ENCODE assay signal across 2 cellular contexts in the genomic region with DNA sequence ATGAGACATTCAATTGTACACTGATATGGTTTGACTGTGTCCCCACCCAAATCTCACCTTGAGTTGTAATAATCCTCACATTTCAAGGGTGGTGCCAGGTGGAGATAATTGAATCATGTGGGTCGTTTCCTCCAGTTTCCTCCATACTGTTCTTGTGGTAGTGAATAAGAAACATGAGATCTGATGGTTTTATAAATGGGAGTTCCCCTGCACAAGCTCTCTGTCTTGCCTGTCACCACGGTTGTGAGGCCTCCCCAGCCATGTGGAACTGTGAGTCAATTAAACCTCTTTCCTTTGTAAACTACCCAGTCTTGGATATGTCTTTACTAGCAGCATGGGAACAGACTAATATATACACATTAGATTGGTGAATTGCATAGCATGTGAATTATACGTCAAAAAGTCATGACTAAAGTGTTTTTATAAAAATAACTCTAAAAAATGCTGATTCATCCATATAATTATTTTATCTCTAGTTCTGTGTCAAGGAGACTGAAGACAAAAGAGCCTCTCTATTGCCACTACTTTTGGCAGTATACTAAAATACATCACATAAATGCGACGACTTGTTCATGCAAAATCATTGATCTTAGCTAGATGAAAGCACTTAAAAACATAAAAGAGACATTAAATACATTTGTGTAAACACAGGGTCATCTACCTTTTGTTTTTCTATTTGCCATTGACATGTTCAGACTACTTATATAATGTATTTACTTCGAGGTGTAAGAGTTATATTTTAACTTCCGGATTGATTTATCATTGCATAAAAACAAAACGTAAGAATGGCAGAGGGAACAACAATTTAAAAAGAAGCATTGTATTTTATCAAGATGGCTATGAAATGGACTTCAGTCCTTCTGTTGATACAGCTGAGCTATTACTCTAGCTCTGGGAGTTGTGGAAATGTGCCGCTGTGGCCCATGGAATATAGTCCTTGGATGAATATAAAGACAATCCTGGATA.
TF ChIP-seq lines count a peak whose summit lies in the region.

No MANE protein-coding gene starts in this region.

TF ChIP-seq in HepG2, 621 proteins besides CTCF, POLR2A, EP300 and RAD21 (continues in another document):
- TF ChIP-seq, protein P1, sequence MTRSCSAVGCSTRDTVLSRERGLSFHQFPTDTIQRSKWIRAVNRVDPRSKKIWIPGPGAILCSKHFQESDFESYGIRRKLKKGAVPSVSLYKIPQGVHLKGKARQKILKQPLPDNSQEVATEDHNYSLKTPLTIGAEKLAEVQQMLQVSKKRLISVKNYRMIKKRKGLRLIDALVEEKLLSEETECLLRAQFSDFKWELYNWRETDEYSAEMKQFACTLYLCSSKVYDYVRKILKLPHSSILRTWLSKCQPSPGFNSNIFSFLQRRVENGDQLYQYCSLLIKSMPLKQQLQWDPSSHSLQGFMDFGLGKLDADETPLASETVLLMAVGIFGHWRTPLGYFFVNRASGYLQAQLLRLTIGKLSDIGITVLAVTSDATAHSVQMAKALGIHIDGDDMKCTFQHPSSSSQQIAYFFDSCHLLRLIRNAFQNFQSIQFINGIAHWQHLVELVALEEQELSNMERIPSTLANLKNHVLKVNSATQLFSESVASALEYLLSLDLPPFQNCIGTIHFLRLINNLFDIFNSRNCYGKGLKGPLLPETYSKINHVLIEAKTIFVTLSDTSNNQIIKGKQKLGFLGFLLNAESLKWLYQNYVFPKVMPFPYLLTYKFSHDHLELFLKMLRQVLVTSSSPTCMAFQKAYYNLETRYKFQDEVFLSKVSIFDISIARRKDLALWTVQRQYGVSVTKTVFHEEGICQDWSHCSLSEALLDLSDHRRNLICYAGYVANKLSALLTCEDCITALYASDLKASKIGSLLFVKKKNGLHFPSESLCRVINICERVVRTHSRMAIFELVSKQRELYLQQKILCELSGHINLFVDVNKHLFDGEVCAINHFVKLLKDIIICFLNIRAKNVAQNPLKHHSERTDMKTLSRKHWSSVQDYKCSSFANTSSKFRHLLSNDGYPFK (CRISPR knock-in tag; IDR thresholded peaks at IDR 0.05; ENCODE audit: borderline replicate concordance), result no peak
- TF ChIP-seq ZNF350 (CRISPR knock-in tag; IDR thresholded peaks at IDR 0.05; ENCODE audit: borderline replicate concordance, low read depth) (no peak), FLYWCH1 (CRISPR knock-in tag; IDR thresholded peaks at IDR 0.05) (no peak), ZEB1 (IDR thresholded peaks at IDR 0.05; ENCODE audit: insufficient replicate concordance, low read depth) (no peak), NR2F2 (IDR thresholded peaks at IDR 0.05; ENCODE audit: borderline replicate concordance, low read depth) (peak; percentile 66), HNF4A (CRISPR knock-in tag; IDR thresholded peaks at IDR 0.05) (peak; percentile 73), HMG20A (CRISPR knock-in tag; IDR thresholded peaks at IDR 0.05; ENCODE audit: borderline replicate concordance) (peak; percentile 50; the same call in 1 of the 2 replicates), POLR2G (IDR thresholded peaks at IDR 0.05; ENCODE audit: low read depth, low read length) (no peak), ZNF644 (CRISPR knock-in tag; IDR thresholded peaks at IDR 0.05; ENCODE audit: low read depth) (peak; percentile 34; the same call in 1 of the 2 replicates), ZNF768 (CRISPR knock-in tag; IDR thresholded peaks at IDR 0.05) (no peak), REXO4 (CRISPR knock-in tag; IDR thresholded peaks at IDR 0.05; ENCODE audit: borderline replicate concordance) (no peak), RBM39 (IDR thresholded peaks at IDR 0.05; ENCODE audit: low read depth, low read length, poor library complexity, severe bottlenecking) (no peak), MAFG (CRISPR knock-in tag; IDR thresholded peaks at IDR 0.05) (no peak)
- TF ChIP-seq, protein P2, sequence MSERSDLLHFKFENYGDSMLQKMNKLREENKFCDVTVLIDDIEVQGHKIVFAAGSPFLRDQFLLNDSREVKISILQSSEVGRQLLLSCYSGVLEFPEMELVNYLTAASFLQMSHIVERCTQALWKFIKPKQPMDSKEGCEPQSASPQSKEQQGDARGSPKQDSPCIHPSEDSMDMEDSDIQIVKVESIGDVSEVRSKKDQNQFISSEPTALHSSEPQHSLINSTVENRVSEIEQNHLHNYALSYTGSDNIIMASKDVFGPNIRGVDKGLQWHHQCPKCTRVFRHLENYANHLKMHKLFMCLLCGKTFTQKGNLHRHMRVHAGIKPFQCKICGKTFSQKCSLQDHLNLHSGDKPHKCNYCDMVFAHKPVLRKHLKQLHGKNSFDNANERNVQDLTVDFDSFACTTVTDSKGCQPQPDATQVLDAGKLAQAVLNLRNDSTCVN (CRISPR knock-in tag; IDR thresholded peaks at IDR 0.05; ENCODE audit: borderline replicate concordance), result no peak
- TF ChIP-seq, protein P3, sequence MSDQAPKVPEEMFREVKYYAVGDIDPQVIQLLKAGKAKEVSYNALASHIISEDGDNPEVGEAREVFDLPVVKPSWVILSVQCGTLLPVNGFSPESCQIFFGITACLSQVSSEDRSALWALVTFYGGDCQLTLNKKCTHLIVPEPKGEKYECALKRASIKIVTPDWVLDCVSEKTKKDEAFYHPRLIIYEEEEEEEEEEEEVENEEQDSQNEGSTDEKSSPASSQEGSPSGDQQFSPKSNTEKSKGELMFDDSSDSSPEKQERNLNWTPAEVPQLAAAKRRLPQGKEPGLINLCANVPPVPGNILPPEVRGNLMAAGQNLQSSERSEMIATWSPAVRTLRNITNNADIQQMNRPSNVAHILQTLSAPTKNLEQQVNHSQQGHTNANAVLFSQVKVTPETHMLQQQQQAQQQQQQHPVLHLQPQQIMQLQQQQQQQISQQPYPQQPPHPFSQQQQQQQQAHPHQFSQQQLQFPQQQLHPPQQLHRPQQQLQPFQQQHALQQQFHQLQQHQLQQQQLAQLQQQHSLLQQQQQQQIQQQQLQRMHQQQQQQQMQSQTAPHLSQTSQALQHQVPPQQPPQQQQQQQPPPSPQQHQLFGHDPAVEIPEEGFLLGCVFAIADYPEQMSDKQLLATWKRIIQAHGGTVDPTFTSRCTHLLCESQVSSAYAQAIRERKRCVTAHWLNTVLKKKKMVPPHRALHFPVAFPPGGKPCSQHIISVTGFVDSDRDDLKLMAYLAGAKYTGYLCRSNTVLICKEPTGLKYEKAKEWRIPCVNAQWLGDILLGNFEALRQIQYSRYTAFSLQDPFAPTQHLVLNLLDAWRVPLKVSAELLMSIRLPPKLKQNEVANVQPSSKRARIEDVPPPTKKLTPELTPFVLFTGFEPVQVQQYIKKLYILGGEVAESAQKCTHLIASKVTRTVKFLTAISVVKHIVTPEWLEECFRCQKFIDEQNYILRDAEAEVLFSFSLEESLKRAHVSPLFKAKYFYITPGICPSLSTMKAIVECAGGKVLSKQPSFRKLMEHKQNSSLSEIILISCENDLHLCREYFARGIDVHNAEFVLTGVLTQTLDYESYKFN (CRISPR knock-in tag; conservative IDR thresholded peaks at IDR 0.05), result peak; percentile 72
- TF ChIP-seq, protein P4, sequence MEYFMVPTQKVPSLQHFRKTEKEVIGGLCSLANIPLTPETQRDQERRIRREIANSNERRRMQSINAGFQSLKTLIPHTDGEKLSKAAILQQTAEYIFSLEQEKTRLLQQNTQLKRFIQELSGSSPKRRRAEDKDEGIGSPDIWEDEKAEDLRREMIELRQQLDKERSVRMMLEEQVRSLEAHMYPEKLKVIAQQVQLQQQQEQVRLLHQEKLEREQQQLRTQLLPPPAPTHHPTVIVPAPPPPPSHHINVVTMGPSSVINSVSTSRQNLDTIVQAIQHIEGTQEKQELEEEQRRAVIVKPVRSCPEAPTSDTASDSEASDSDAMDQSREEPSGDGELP (IDR thresholded peaks at IDR 0.05; ENCODE audit: borderline replicate concordance, low read depth), result peak; percentile 96

TF ChIP-seq in GM12878, 131 proteins besides CTCF, POLR2A, EP300 and RAD21 (continues in another document):
- TF ChIP-seq HDAC2 (IDR thresholded peaks at IDR 0.05) (no peak), RELA (IDR thresholded peaks at IDR 0.05; ENCODE audit: borderline replicate concordance, partially characterized antibody) (no peak), PML (IDR thresholded peaks at IDR 0.05; ENCODE audit: low read length) (no peak), POLR2AphosphoS5 (IDR thresholded peaks at IDR 0.05; ENCODE audit: low read length) (no peak), YY1 (IDR thresholded peaks at IDR 0.05; ENCODE audit: low read depth, low read length) (no peak), BCL11A (IDR thresholded peaks at IDR 0.05; ENCODE audit: low read depth, low read length) (no peak), NRF1 (conservative IDR thresholded peaks at IDR 0.05; ENCODE audit: low read depth, low read length) (no peak), IRF4 (IDR thresholded peaks at IDR 0.05; ENCODE audit: low read depth, low read length) (no peak), MTA2 (IDR thresholded peaks at IDR 0.05; ENCODE audit: low read depth) (no peak)
- TF ChIP-seq, protein P5, sequence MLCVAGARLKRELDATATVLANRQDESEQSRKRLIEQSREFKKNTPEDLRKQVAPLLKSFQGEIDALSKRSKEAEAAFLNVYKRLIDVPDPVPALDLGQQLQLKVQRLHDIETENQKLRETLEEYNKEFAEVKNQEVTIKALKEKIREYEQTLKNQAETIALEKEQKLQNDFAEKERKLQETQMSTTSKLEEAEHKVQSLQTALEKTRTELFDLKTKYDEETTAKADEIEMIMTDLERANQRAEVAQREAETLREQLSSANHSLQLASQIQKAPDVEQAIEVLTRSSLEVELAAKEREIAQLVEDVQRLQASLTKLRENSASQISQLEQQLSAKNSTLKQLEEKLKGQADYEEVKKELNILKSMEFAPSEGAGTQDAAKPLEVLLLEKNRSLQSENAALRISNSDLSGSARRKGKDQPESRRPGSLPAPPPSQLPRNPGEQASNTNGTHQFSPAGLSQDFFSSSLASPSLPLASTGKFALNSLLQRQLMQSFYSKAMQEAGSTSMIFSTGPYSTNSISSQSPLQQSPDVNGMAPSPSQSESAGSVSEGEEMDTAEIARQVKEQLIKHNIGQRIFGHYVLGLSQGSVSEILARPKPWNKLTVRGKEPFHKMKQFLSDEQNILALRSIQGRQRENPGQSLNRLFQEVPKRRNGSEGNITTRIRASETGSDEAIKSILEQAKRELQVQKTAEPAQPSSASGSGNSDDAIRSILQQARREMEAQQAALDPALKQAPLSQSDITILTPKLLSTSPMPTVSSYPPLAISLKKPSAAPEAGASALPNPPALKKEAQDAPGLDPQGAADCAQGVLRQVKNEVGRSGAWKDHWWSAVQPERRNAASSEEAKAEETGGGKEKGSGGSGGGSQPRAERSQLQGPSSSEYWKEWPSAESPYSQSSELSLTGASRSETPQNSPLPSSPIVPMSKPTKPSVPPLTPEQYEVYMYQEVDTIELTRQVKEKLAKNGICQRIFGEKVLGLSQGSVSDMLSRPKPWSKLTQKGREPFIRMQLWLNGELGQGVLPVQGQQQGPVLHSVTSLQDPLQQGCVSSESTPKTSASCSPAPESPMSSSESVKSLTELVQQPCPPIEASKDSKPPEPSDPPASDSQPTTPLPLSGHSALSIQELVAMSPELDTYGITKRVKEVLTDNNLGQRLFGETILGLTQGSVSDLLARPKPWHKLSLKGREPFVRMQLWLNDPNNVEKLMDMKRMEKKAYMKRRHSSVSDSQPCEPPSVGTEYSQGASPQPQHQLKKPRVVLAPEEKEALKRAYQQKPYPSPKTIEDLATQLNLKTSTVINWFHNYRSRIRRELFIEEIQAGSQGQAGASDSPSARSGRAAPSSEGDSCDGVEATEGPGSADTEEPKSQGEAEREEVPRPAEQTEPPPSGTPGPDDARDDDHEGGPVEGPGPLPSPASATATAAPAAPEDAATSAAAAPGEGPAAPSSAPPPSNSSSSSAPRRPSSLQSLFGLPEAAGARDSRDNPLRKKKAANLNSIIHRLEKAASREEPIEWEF (IDR thresholded peaks at IDR 0.05; ENCODE audit: insufficient replicate concordance, low read depth, low read length), result no peak
- TF ChIP-seq, protein P6, sequence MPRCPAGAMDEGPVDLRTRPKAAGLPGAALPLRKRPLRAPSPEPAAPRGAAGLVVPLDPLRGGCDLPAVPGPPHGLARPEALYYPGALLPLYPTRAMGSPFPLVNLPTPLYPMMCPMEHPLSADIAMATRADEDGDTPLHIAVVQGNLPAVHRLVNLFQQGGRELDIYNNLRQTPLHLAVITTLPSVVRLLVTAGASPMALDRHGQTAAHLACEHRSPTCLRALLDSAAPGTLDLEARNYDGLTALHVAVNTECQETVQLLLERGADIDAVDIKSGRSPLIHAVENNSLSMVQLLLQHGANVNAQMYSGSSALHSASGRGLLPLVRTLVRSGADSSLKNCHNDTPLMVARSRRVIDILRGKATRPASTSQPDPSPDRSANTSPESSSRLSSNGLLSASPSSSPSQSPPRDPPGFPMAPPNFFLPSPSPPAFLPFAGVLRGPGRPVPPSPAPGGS (IDR thresholded peaks at IDR 0.05; ENCODE audit: borderline replicate concordance, insufficient read depth, low read depth, low read length, poor library complexity, severe bottlenecking), result no peak
- TF ChIP-seq, protein P7, sequence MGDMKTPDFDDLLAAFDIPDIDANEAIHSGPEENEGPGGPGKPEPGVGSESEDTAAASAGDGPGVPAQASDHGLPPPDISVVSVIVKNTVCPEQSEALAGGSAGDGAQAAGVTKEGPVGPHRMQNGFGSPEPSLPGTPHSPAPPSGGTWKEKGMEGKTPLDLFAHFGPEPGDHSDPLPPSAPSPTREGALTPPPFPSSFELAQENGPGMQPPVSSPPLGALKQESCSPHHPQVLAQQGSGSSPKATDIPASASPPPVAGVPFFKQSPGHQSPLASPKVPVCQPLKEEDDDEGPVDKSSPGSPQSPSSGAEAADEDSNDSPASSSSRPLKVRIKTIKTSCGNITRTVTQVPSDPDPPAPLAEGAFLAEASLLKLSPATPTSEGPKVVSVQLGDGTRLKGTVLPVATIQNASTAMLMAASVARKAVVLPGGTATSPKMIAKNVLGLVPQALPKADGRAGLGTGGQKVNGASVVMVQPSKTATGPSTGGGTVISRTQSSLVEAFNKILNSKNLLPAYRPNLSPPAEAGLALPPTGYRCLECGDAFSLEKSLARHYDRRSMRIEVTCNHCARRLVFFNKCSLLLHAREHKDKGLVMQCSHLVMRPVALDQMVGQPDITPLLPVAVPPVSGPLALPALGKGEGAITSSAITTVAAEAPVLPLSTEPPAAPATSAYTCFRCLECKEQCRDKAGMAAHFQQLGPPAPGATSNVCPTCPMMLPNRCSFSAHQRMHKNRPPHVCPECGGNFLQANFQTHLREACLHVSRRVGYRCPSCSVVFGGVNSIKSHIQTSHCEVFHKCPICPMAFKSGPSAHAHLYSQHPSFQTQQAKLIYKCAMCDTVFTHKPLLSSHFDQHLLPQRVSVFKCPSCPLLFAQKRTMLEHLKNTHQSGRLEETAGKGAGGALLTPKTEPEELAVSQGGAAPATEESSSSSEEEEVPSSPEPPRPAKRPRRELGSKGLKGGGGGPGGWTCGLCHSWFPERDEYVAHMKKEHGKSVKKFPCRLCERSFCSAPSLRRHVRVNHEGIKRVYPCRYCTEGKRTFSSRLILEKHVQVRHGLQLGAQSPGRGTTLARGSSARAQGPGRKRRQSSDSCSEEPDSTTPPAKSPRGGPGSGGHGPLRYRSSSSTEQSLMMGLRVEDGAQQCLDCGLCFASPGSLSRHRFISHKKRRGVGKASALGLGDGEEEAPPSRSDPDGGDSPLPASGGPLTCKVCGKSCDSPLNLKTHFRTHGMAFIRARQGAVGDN (IDR thresholded peaks at IDR 0.05), result no peak
- TF ChIP-seq, protein P8, sequence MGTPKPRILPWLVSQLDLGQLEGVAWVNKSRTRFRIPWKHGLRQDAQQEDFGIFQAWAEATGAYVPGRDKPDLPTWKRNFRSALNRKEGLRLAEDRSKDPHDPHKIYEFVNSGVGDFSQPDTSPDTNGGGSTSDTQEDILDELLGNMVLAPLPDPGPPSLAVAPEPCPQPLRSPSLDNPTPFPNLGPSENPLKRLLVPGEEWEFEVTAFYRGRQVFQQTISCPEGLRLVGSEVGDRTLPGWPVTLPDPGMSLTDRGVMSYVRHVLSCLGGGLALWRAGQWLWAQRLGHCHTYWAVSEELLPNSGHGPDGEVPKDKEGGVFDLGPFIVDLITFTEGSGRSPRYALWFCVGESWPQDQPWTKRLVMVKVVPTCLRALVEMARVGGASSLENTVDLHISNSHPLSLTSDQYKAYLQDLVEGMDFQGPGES (IDR thresholded peaks at IDR 0.05), result no peak
